11 cellular contexts compared by ENCODE assay signal in the genomic region with DNA sequence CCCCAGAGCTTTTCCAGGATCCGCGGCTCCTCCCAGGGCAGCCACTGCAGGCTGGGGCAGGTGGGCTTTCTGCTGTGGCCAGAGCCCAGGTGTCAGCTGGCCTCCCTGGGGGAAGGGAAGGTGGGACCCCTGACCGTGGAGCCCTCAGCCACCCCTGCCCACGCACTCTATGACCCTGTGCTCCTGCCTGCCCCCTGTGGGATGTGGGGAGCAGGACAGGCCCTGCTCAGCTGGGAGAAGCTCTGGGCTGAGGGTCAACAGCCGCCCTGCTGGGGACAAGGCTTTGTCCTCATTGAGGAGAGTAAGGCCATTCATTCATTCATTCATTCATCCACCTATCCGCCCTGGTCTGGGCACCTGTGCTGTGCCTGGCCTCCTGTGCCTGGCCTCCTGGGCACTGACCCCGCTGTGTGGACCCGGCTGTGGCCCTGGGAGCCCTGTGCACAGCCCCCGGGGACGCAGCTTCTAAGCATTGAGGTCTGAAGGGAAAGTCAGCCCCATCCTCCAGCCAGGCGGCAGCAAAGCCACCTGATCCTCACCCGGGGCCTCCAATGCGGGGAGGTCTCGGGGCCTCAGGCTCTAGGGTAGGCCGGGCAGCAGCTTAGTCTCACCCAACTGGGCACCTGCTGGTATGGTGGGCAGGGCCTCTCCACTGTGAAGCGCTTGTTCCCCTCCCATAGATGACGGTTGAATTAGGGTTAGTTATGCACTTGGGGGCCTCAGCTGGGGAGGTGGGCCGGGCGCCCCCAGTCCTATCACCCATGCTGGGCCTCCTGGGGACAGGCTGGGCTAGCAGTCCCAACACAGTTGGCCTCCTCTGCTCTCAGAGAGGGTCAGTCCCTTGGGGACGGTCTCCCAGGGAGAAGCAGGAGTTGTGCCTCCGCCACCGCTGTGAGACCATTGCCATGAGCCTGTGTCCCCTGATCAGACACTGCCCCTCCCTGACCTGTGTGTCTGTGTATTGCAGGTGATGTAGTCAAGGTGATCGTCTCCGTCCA. TPM values are rescaled to one million over a fixed set of nuclear protein-coding genes. Genes with fewer than 3 reads are reported as not detected.
A peak's percentile ranks its signal among the peaks of the same experiment; 100 is the strongest.
DNase-seq lines count a peak whose midpoint lies in the region; ATAC-seq, FAIRE-seq and TF ChIP-seq lines count a peak whose summit lies in the region.
"Had no signal": no experiment of that assay in that cellular context is flagged by ENCODE, and none has a peak within 500 bp of the region (broad histone marks: within the 10 kb centered on the region; RNA-seq: fewer than 3 reads in every experiment).

No MANE protein-coding gene starts in this region.

- peaks cover 3% of the 10 kb centered on the region for H4K20me1 ChIP-seq in osteoblast (ENCODE audit: insufficient read depth, low read length)

- TF ChIP-seq CTCF in GM06990 (IDR thresholded peaks at IDR 0.05; ENCODE audit: insufficient read depth, low read length, poor library complexity, severe bottlenecking), result peak; percentile 52
- TF ChIP-seq CTCF in bronchial epithelial cell (IDR thresholded peaks at IDR 0.05; ENCODE audit: insufficient read depth, low read length, severe bottlenecking), result peak; percentile 64
- TF ChIP-seq CTCF in osteoblast (IDR thresholded peaks at IDR 0.05; ENCODE audit: extremely low read depth, low read depth, low read length), result peak; percentile 39

- no peak overlapping the region for H3K27ac ChIP-seq in osteoblast (ENCODE audit: low read depth, low read length)
- H3K27ac ChIP-seq: suprapubic skin had no signal

- H3K79me2 ChIP-seq in osteoblast (ENCODE audit: insufficient read depth, low read length), result no peaks in the 10 kb centered on the region

- H2AFZ ChIP-seq in osteoblast (ENCODE audit: low read length), result no peak overlapping the region

- no peak for DNase-seq in GM06990 (ENCODE audit: extremely low read depth, insufficient read length)
- DNase-seq in KBM-7, result peak; percentile 19
- no peak for DNase-seq in bronchial epithelial cell (ENCODE audit: low read depth)
- peak; percentile 85 for DNase-seq in osteoblast (ENCODE audit: insufficient read length, low spot score, missing footprints)
- DNase-seq in NCI-H1694 (lab: John Stamatoyannopoulos, UW), result no peak
- no peak for DNase-seq in NCI-H146 treated with DMSO at 0.1 percent for 48 hours (lab: John Stamatoyannopoulos, UW; ENCODE audit: unreplicated experiment)
- no peak for DNase-seq in dedifferentiated amniotic fluid mesenchymal stem cell (ENCODE audit: extremely low spot score)
- DNase-seq: anterior cingulate cortex, NCI-H1930 had no signal

- H3K9me3 ChIP-seq in osteoblast (ENCODE audit: low read depth, low read length), result no peaks in the 10 kb centered on the region
- H3K9me3 ChIP-seq: suprapubic skin had no signal

- no peak for FAIRE-seq in bronchial epithelial cell (lab: Jason Lieb, UNC)

- in situ Hi-C loops in KBM-7 (cut with MboI; ENCODE audit: low pct_unique_long_range_greater_than_20kb, low sequenced_read_pairs), result no loop called here

- peaks cover 38% of the 10 kb centered on the region for H3K36me3 ChIP-seq in GM06990 (ENCODE audit: control insufficient read depth, insufficient read depth, low read length)
- no peaks in the 10 kb centered on the region for H3K36me3 ChIP-seq in bronchial epithelial cell (ENCODE audit: control insufficient read depth, insufficient read depth, low read length)
- no peaks in the 10 kb centered on the region for H3K36me3 ChIP-seq in osteoblast (ENCODE audit: insufficient read depth, low read length)

- H3K27me3 ChIP-seq in GM06990 (replicated peaks; ENCODE audit: control insufficient read depth, insufficient read depth, low read length) (no peaks in the 10 kb centered on the region), bronchial epithelial cell (ENCODE audit: control insufficient read depth, insufficient read depth, low read length) (peaks cover 5% of the 10 kb centered on the region), osteoblast (ENCODE audit: insufficient read depth, low read length) (peaks cover 8% of the 10 kb centered on the region)

- ATAC-seq in GM19463 (IDR thresholded peaks at IDR 0.05; ENCODE audit: unreplicated experiment), result no peak

- H3K4me1 ChIP-seq in osteoblast (ENCODE audit: insufficient read depth, low read length), result no peaks in the 10 kb centered on the region

- H3K4me3 ChIP-seq in GM06990 (replicated peaks; ENCODE audit: low read depth, low read length) (no peak overlapping the region), bronchial epithelial cell (ENCODE audit: low read depth, low read length) (no peak overlapping the region), osteoblast (ENCODE audit: insufficient read depth, low read length) (no peak overlapping the region)
- H3K4me3 ChIP-seq: suprapubic skin had no signal

- H3K4me2 ChIP-seq in osteoblast (ENCODE audit: insufficient read depth, low read length), result no peak overlapping the region

RNA-seq across cellular contexts. Expression of a gene that starts 6.0 kb away (rescaled TPM):
- total RNA-seq in bronchial epithelial cell, result 10.4 and 11.1 TPM in 2 replicates
- total RNA-seq in osteoblast, result 29.2 and 36.6 TPM in 2 replicates

RNA-seq across cellular contexts. Expression of a gene that starts 24.4 kb away (rescaled TPM):
- total RNA-seq in bronchial epithelial cell, result 5.2 and 6.8 TPM in 2 replicates
- total RNA-seq in osteoblast, result 8.0 and 9.4 TPM in 2 replicates

RNA-seq across cellular contexts. Expression of a gene that starts 32.1 kb away (rescaled TPM):
- total RNA-seq in bronchial epithelial cell (2.9 and 3.8 TPM in 2 replicates), osteoblast (not detected in 2 replicates)

RNA-seq across cellular contexts. Expression of a gene that starts 35.8 kb away (rescaled TPM):
- 29.2 and 29.3 TPM in 2 replicates for total RNA-seq in bronchial epithelial cell
- total RNA-seq in osteoblast, result 15.2 and 18.6 TPM in 2 replicates

Comparison
In these comparisons a context has a peak if more than half of its experiments do, and no peak if none do; other contexts are left out.
1. DNase-seq: peak in KBM-7 (single experiment) and osteoblast (single experiment); none in GM06990 (single experiment), bronchial epithelial cell (single experiment), NCI-H1694 (single experiment), NCI-H146 treated with DMSO at 0.1 percent for 48 hours (single experiment) and dedifferentiated amniotic fluid mesenchymal stem cell (single experiment).
2. Peak in every context shown above with its lines, with median percentiles within 50 percentile points of each other: CTCF ChIP-seq.